Comparison of ENCODE assay signal across 20 cellular contexts in genomic region chr6:11325431-11325830, GRCh38.
DNase-seq lines count a peak whose midpoint lies in the region; ATAC-seq, FAIRE-seq and TF ChIP-seq lines count a peak whose summit lies in the region.
"Had no signal": no experiment of that assay in that cellular context is flagged by ENCODE, and none has a peak within 500 bp of the region (broad histone marks: within the 10 kb centered on the region; RNA-seq: fewer than 3 reads in every experiment).

No MANE protein-coding gene starts in this region.

- peak overlapping the region; percentile 78 for H3K27ac Mint-ChIP-seq in T-helper 2 cell treated with Interferon-gamma antibody and Interleukin-4, amounts not matched to agents 5 μg/mL and 100 μg/mL, for 36 hours
- H3K27ac Mint-ChIP-seq in natural killer cell treated with Interleukin-12 subunit alpha and Interleukin-12 subunit beta and Interleukin-15 and Interleukin-18, amount 100 ng/mL, for 72 hours: peak overlapping the region; percentile 53 to 83
- peak overlapping the region in 1 of 2 donors; percentile 79 for H3K27ac Mint-ChIP-seq in natural killer cell
- H3K27ac Mint-ChIP-seq: H9 had no signal

- H3K4me1 Mint-ChIP-seq in T-helper 2 cell treated with Interferon-gamma antibody and Interleukin-4, amounts not matched to agents 5 μg/mL and 100 μg/mL, for 36 hours (ENCODE audit: low read depth): peaks cover 36% of the 10 kb centered on the region
- peaks cover 60 to 66% of the 10 kb centered on the region in 2 donors for H3K4me1 Mint-ChIP-seq in natural killer cell treated with Interleukin-12 subunit alpha and Interleukin-12 subunit beta and Interleukin-15 and Interleukin-18, amount 100 ng/mL, for 72 hours (ENCODE audit: low read depth in 2 of 2)
- H3K4me1 Mint-ChIP-seq in natural killer cell: peaks cover 63 to 77% of the 10 kb centered on the region in 2 donors

- SMC1A ChIA-PET in GM12878 (lab: Charles Lee; ENCODE audit: uncharacterized antibody, unreplicated experiment): interaction anchor here (0.9 to 12.6 kb wide), 12 partner anchors 16 to 170 kb away, joined by 3 to 129 read pairs (median 8); no protein-coding TSS in a partner anchor

- H3K79me2 ChIP-seq in GM12878 (ENCODE audit: control insufficient read depth, insufficient read depth, low read length): peaks cover 20% of the 10 kb centered on the region

- no peak for FAIRE-seq in GM12878 (lab: Jason Lieb, UNC)

- TF ChIP-seq RAD21 in GM12878 (IDR thresholded peaks at IDR 0.05; ENCODE audit: insufficient read depth, low read depth, low read length): no peak

- H3K4me2 ChIP-seq in GM12878 (ENCODE audit: control insufficient read depth, insufficient read depth): peak overlapping the region; percentile 56

- TF ChIP-seq CTCF in natural killer cell (IDR thresholded peaks at IDR 0.05): no peak
- no peak for TF ChIP-seq CTCF in GM12878 (IDR thresholded peaks at IDR 0.05 in 2 of 3, conservative IDR thresholded peaks at IDR 0.05 in 1 of 3; ENCODE audit: control insufficient read depth in 2 of 3, extremely low read depth in 1 of 3, insufficient read depth in 1 of 3, low read depth in 3 of 3, low read length in 3 of 3)

- no peaks in the 10 kb centered on the region for H3K27me3 Mint-ChIP-seq in T-helper 2 cell treated with Interferon-gamma antibody and Interleukin-4, amounts not matched to agents 5 μg/mL and 100 μg/mL, for 36 hours (ENCODE audit: low read depth)
- H3K27me3 Mint-ChIP-seq in natural killer cell treated with Interleukin-12 subunit alpha and Interleukin-12 subunit beta and Interleukin-15 and Interleukin-18, amount 100 ng/mL, for 72 hours: no peaks in the 10 kb centered on the region
- no peaks in the 10 kb centered on the region for H3K27me3 Mint-ChIP-seq in natural killer cell (ENCODE audit: low read depth in 2 of 2)

- no peaks in the 10 kb centered on the region for H3K27me3 ChIP-seq in GM12878 (replicated peaks in 1 of 2; ENCODE audit: control insufficient read depth in 2 of 2, insufficient read depth in 2 of 2, low read length in 1 of 2)

- peaks cover 46% of the 10 kb centered on the region for H3K4me1 ChIP-seq in GM12878 (ENCODE audit: control insufficient read depth, insufficient read depth, low read length)

- H3K9me3 ChIP-seq in GM12878 (replicated peaks; ENCODE audit: control insufficient read depth, insufficient read depth, low read length): no peaks in the 10 kb centered on the region; the same call in 2 of the 3 replicates

- peak overlapping the region; percentile 45 for H3K27ac ChIP-seq in GM12878 (ENCODE audit: control insufficient read depth, insufficient read depth)

- ATAC-seq in natural killer cell treated with Interleukin-12 subunit alpha and Interleukin-12 subunit beta and Interleukin-15 and Interleukin-18, amount 100 ng/mL, for 72 hours: no peak
- ATAC-seq in natural killer cell (no peak), GM12878 (no peak), HG02763 (IDR thresholded peaks at IDR 0.05; ENCODE audit: unreplicated experiment) (no peak)
- ATAC-seq: PC-3 had no signal

- no peak overlapping the region for H3K9ac ChIP-seq in GM12878 (ENCODE audit: control insufficient read depth, insufficient read depth, low read length)

- no peak overlapping the region for H2AFZ ChIP-seq in GM12878 (ENCODE audit: control insufficient read depth, low read depth, low read length)

- RAD21 ChIA-PET in GM12878 (lab: Charles Lee; ENCODE audit: unreplicated experiment): interaction anchor here (1.4 to 6.4 kb wide), 7 partner anchors 8 to 169 kb away, joined by 3 to 118 read pairs (median 44); no protein-coding TSS in a partner anchor

- TF ChIP-seq POLR2A in GM12878 (IDR thresholded peaks at IDR 0.05; ENCODE audit: low read depth, low read length): no peak

- DNase-seq in T-helper 2 cell treated with Interferon-gamma antibody and Interleukin-4, amounts not matched to agents 5 μg/mL and 100 μg/mL, for 36 hours (ENCODE audit: low spot score): no peak
- no peak for DNase-seq in T-helper 2 cell
- no peak for DNase-seq in natural killer cell treated with Interleukin-12 subunit alpha and Interleukin-12 subunit beta and Interleukin-15 and Interleukin-18, amount 100 ng/mL, for 72 hours (ENCODE audit: low spot score)
- no peak for DNase-seq in natural killer cell
- DNase-seq in GM12878 (ENCODE audit: low read depth, low spot score): no peak
- DNase-seq in retina: no peak
- DNase-seq in COLO829 (ENCODE audit: low spot score): no peak
- DNase-seq: 8988T, DMS153, GDM1, H9, Karpas-422, NCI-H1417 treated with DMSO at 0.1 percent for 48 hours, NCI-H187 treated with DMSO at 0.1 percent for 48 hours, NCI-H226, NCI-H524 treated with DMSO at 0.1 percent for 48 hours, PC-3, RPMI8226 had no signal

- WGBS in GM12878 (ENCODE audit: insufficient coverage, insufficient replicate concordance, low lambda C conversion rate, missing lambda C conversion rate): 59% methylated on average over 4 of the region's 4 CpGs

- no TSS peak for BruUV-seq in GM12878 (replicated peaks; lab: Mats Ljungman, UMichigan)

- no peaks in the 10 kb centered on the region for H4K20me1 ChIP-seq in GM12878 (ENCODE audit: control insufficient read depth, insufficient read depth)

- H3K36me3 Mint-ChIP-seq in T-helper 2 cell treated with Interferon-gamma antibody and Interleukin-4, amounts not matched to agents 5 μg/mL and 100 μg/mL, for 36 hours (ENCODE audit: low read depth): peaks cover 28% of the 10 kb centered on the region
- H3K36me3 Mint-ChIP-seq in natural killer cell treated with Interleukin-12 subunit alpha and Interleukin-12 subunit beta and Interleukin-15 and Interleukin-18, amount 100 ng/mL, for 72 hours: peaks cover 12% of the 10 kb centered on the region
- H3K36me3 Mint-ChIP-seq in natural killer cell: no peaks in the 10 kb centered on the region

- H3K4me3 Mint-ChIP-seq in T-helper 2 cell treated with Interferon-gamma antibody and Interleukin-4, amounts not matched to agents 5 μg/mL and 100 μg/mL, for 36 hours: no peak overlapping the region
- H3K4me3 Mint-ChIP-seq in natural killer cell treated with Interleukin-12 subunit alpha and Interleukin-12 subunit beta and Interleukin-15 and Interleukin-18, amount 100 ng/mL, for 72 hours: no peak overlapping the region
- H3K4me3 Mint-ChIP-seq in natural killer cell: no peak overlapping the region
- H3K4me3 Mint-ChIP-seq: CD14-positive monocyte, H9 had no signal

- POLR2A ChIA-PET in GM12878 (lab: Charles Lee): interaction anchor here (0.6 to 3.4 kb wide), 4 partner anchors 22 to 135 kb away, joined by 3 to 16 read pairs (median 6); no protein-coding TSS in a partner anchor

- in situ Hi-C loops in GM12878 (cut with MboI): no loop called here

- no peak for TF ChIP-seq EP300 in GM12878 (IDR thresholded peaks at IDR 0.05; ENCODE audit: borderline replicate concordance in 1 of 2, control insufficient read depth in 1 of 2, low read depth in 2 of 2, low read length in 2 of 2)

- H3K9me3 Mint-ChIP-seq in T-helper 2 cell treated with Interferon-gamma antibody and Interleukin-4, amounts not matched to agents 5 μg/mL and 100 μg/mL, for 36 hours: no peaks in the 10 kb centered on the region
- no peaks in the 10 kb centered on the region for H3K9me3 Mint-ChIP-seq in natural killer cell treated with Interleukin-12 subunit alpha and Interleukin-12 subunit beta and Interleukin-15 and Interleukin-18, amount 100 ng/mL, for 72 hours
- H3K9me3 Mint-ChIP-seq in natural killer cell: no peaks in the 10 kb centered on the region
- H3K9me3 Mint-ChIP-seq: H9 had no signal

- no peak overlapping the region for H3K4me3 ChIP-seq in GM12878

- peaks cover 2 to 14% of the 10 kb centered on the region in 2 experiments; a peak in 2 of 4 replicates for H3K36me3 ChIP-seq in GM12878 (ENCODE audit: control insufficient read depth in 2 of 2, insufficient read depth in 2 of 2, low read length in 1 of 2)

- intact Hi-C loops in natural killer cell (cut with micrococcal nuclease): no loop called here
- intact Hi-C loops in GM12878 (cut with micrococcal nuclease; ENCODE audit: unreplicated experiment): loop anchor here (2.0 kb wide), 2 partner anchors 49 to 57 kb away; no protein-coding TSS in a partner anchor

- CTCF ChIA-PET in GM12878 (lab: Yijun Ruan, JAX): interaction anchor here (0.6 to 1.3 kb wide), 6 partner anchors 18 to 170 kb away, joined by 3 to 5 read pairs (median 3); no protein-coding TSS in a partner anchor

TF ChIP-seq in GM12878, 131 proteins besides CTCF, POLR2A, EP300 and RAD21:
- TF ChIP-seq PML (IDR thresholded peaks at IDR 0.05; ENCODE audit: low read length) (0 out of 2 replicates have a peak, but pooled peaks have one; percentile 9), RB1 (IDR thresholded peaks at IDR 0.05; ENCODE audit: borderline replicate concordance) (no peak)
